17 cellular contexts compared by ENCODE assay signal in the genomic region with DNA sequence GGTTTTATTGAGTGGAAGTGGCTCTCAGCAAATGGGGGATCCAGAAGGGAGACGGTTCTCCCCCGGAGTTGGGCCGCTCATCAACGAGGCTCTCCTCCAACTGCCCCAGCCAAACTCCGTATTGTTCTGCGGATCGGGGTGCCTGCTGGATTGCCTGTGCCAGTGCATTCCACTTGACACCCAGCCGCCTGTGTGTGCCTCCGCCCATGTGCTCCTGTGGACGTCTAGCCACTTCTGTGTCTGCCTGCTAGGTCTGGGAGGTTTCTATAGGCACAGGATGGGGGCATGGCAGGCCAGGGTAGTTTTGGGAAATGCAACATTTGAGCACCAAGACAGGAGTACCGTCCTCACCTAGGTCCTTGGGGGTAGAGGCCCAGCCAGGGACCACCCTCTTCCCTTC.
"Had no signal": no experiment of that assay in that cellular context is flagged by ENCODE, and none has a peak within 500 bp of the region (broad histone marks: within the 10 kb centered on the region; RNA-seq: fewer than 3 reads in every experiment).

No MANE protein-coding gene starts in this region.

- H3K27ac Mint-ChIP-seq: memory B cell; stimulated activated effector memory CD8-positive, alpha-beta T cell treated with anti-CD3 and anti-CD28 coated beads, Interleukin-12 subunit alpha, Interleukin-12 subunit beta, amount 100 ng/mL, for 72 hours; T-helper 2 cell treated with Interferon-gamma antibody and Interleukin-4, amounts not matched to agents 5 μg/mL and 100 μg/mL, for 36 hours had no signal

- ATAC-seq: natural killer cell treated with Interleukin-12 subunit alpha and Interleukin-12 subunit beta and Interleukin-15 and Interleukin-18, amount 100 ng/mL, for 72 hours; right lobe of liver; stimulated activated effector memory CD8-positive, alpha-beta T cell treated with anti-CD3 and anti-CD28 coated beads, Interleukin-12 subunit alpha, Interleukin-12 subunit beta, amount 100 ng/mL, for 72 hours had no signal

- H3K27me3 Mint-ChIP-seq: memory B cell; natural killer cell treated with Interleukin-12 subunit alpha and Interleukin-12 subunit beta and Interleukin-15 and Interleukin-18, amount 100 ng/mL, for 72 hours had no signal

- H3K4me1 ChIP-seq: parathyroid adenoma, tibial artery, uterus had no signal

- H2AFZ ChIP-seq: parathyroid adenoma had no signal

- H3K27ac ChIP-seq: parathyroid adenoma, right lobe of liver, SK-N-MC, tibial artery, uterus had no signal

- H3K4me3 Mint-ChIP-seq: memory B cell; natural killer cell treated with Interleukin-12 subunit alpha and Interleukin-12 subunit beta and Interleukin-15 and Interleukin-18, amount 100 ng/mL, for 72 hours; stimulated activated effector memory CD8-positive, alpha-beta T cell treated with anti-CD3 and anti-CD28 coated beads, Interleukin-12 subunit alpha, Interleukin-12 subunit beta, amount 100 ng/mL, for 72 hours; T-helper 2 cell treated with Interferon-gamma antibody and Interleukin-4, amounts not matched to agents 5 μg/mL and 100 μg/mL, for 36 hours had no signal

- H3K4me2 ChIP-seq: smooth muscle cell had no signal

- H3K9ac ChIP-seq: parathyroid adenoma had no signal

- H3K79me2 ChIP-seq: parathyroid adenoma had no signal

- DNase-seq: activated CD4-positive, alpha-beta T cell treated with anti-CD3 and anti-CD28 coated beads for 48 hours; activated CD8-positive, alpha-beta memory T cell treated with anti-CD3 and anti-CD28 coated beads for 24 hours; activated CD8-positive, alpha-beta memory T cell treated with anti-CD3 and anti-CD28 coated beads, Interleukin-2, amount 50 U/mL, for 48 hours; activated naive CD4-positive, alpha-beta T cell treated with Interleukin-2 at 50 U/mL for 16 hours; dermis blood vessel endothelial cell; effector memory CD4-positive, alpha-beta T cell; right lobe of liver; stimulated activated CD4-positive, alpha-beta T cell treated with anti-CD3 and anti-CD28 coated beads, Interleukin-4, amount 100 ng/mL, for 1 hour; tibial artery; uterus had no signal

- H3K27me3 ChIP-seq: right lobe of liver, tibial artery, uterus had no signal

- H3K36me3 Mint-ChIP-seq: natural killer cell treated with Interleukin-12 subunit alpha and Interleukin-12 subunit beta and Interleukin-15 and Interleukin-18, amount 100 ng/mL, for 72 hours; stimulated activated effector memory CD8-positive, alpha-beta T cell treated with anti-CD3 and anti-CD28 coated beads, Interleukin-12 subunit alpha, Interleukin-12 subunit beta, amount 100 ng/mL, for 72 hours had no signal

- H3K4me3 ChIP-seq: right lobe of liver, SK-N-MC, smooth muscle cell, tibial artery, uterus had no signal

- H3K9me3 Mint-ChIP-seq: natural killer cell treated with Interleukin-12 subunit alpha and Interleukin-12 subunit beta and Interleukin-15 and Interleukin-18, amount 100 ng/mL, for 72 hours had no signal
